9 cellular contexts compared by ENCODE assay signal in genomic region chr10:86377797-86378146, GRCh38. TPM values are rescaled to one million over a fixed set of nuclear protein-coding genes. Genes with fewer than 3 reads are reported as not detected.
"Had no signal": no experiment of that assay in that cellular context is flagged by ENCODE, and none has a peak within 500 bp of the region (broad histone marks: within the 10 kb centered on the region; RNA-seq: fewer than 3 reads in every experiment).

No MANE protein-coding gene starts in this region.

- H3K27ac ChIP-seq: body of pancreas, esophagus squamous epithelium, skin epidermis, tibial nerve had no signal

- H3K36me3 Mint-ChIP-seq: activated naive CD8-positive, alpha-beta T cell; memory B cell; natural killer cell treated with Interleukin-12 subunit alpha and Interleukin-12 subunit beta and Interleukin-15 and Interleukin-18, amount 100 ng/mL, for 72 hours had no signal

- H3K4me3 Mint-ChIP-seq: activated naive CD8-positive, alpha-beta T cell; memory B cell; natural killer cell treated with Interleukin-12 subunit alpha and Interleukin-12 subunit beta and Interleukin-15 and Interleukin-18, amount 100 ng/mL, for 72 hours had no signal

- H3K36me3 ChIP-seq: esophagus squamous epithelium, tibial nerve had no signal

- H3K9me3 ChIP-seq: body of pancreas, esophagus squamous epithelium, tibial nerve had no signal

- H3K4me3 ChIP-seq: body of pancreas had no signal

- H3K27ac Mint-ChIP-seq: activated naive CD8-positive, alpha-beta T cell; memory B cell; natural killer cell treated with Interleukin-12 subunit alpha and Interleukin-12 subunit beta and Interleukin-15 and Interleukin-18, amount 100 ng/mL, for 72 hours had no signal

- DNase-seq: amniotic stem cell, esophagus squamous epithelium had no signal

- H3K27me3 ChIP-seq: body of pancreas had no signal

- H3K9me3 Mint-ChIP-seq: memory B cell; natural killer cell treated with Interleukin-12 subunit alpha and Interleukin-12 subunit beta and Interleukin-15 and Interleukin-18, amount 100 ng/mL, for 72 hours had no signal

- H3K4me1 Mint-ChIP-seq: memory B cell had no signal

RNA-seq across cellular contexts. Expression of gene GRID1, which starts 11.2 kb away (rescaled TPM):
- total RNA-seq: endothelial cell of umbilical vein; natural killer cell treated with Interleukin-12 subunit alpha and Interleukin-12 subunit beta and Interleukin-15 and Interleukin-18, amount 100 ng/mL, for 72 hours had no signal
- polyA plus RNA-seq: endothelial cell of umbilical vein had no signal
